ENCODE assay signal across 15 cellular contexts in the genomic region with DNA sequence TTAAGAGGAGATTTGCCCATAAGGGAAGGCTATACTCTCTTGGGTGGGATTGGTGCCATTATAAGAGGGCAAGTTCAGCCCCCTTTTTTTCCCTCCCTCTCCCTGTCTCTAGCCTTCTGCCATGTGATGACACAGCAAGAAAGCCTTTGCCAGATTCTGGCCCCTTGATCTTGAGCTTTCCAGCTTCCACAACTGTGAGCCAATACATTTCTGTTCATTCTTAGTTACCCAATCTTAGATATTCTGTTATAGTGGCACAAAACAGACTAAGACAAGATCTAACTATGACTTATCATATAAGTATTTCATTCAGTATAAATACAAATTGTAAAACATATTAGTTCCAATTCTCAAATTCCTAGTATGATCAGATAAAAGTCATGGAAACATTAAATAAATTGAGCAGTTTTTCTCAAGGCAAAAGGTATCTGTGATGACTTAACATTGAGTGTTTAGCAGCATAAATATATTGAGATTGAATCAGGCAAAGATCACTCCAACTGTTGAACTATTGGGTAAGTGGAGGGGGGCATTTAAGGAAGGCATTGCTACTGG.
A peak's percentile ranks its signal among the peaks of the same experiment; 100 is the strongest.
DNase-seq lines count a peak whose midpoint lies in the region; ATAC-seq and TF ChIP-seq lines count a peak whose summit lies in the region.
"Had no signal": no experiment of that assay in that cellular context is flagged by ENCODE, and none has a peak within 500 bp of the region (broad histone marks: within the 10 kb centered on the region; RNA-seq: fewer than 3 reads in every experiment).

No MANE protein-coding gene starts in this region.

- H3K9ac ChIP-seq in mesenchymal stem cell (ENCODE audit: low read length), result no peak overlapping the region

- H3K4me1 ChIP-seq in mesenchymal stem cell (ENCODE audit: control insufficient read depth, insufficient read depth, low read depth, low read length), result no peaks in the 10 kb centered on the region
- H3K4me1 ChIP-seq: BE2C, Caco-2 had no signal

- TF ChIP-seq CTCF in BJ (IDR thresholded peaks at IDR 0.05; ENCODE audit: insufficient read depth, low read depth, low read length) (no peak), GM10248 (IDR thresholded peaks at IDR 0.05; ENCODE audit: control extremely low read depth, extremely low read depth, low read depth, missing control alignments) (no peak)

- H2BK15ac ChIP-seq in mesenchymal stem cell (ENCODE audit: low read depth, poor library complexity, severe bottlenecking), result no peak overlapping the region

- H3K36me3 ChIP-seq in BJ (ENCODE audit: control insufficient read depth, insufficient read depth, low read length) (no peaks in the 10 kb centered on the region), MG63 (no peaks in the 10 kb centered on the region), mesenchymal stem cell (ENCODE audit: control insufficient read depth in 1 of 2, insufficient read depth in 2 of 2, low read depth in 1 of 2, low read length in 2 of 2) (no peaks in the 10 kb centered on the region)
- H3K36me3 ChIP-seq: BE2C had no signal

- no peak overlapping the region for H2BK120ac ChIP-seq in mesenchymal stem cell (ENCODE audit: low read depth, low read length)

- no peak overlapping the region for H2AK5ac ChIP-seq in mesenchymal stem cell (ENCODE audit: low read length, severe bottlenecking)

- H3K23ac ChIP-seq in mesenchymal stem cell (ENCODE audit: low read length in 2 of 2), result no peak overlapping the region

- no peak overlapping the region for H3K18ac ChIP-seq in mesenchymal stem cell (ENCODE audit: low read depth in 1 of 2, low read length in 2 of 2)

- H3K4me2 ChIP-seq in mesenchymal stem cell (ENCODE audit: low read length, poor library complexity, severe bottlenecking), result no peak overlapping the region

- H4K8ac ChIP-seq in mesenchymal stem cell (ENCODE audit: low read length), result no peak overlapping the region

- no peak overlapping the region for H3K27ac ChIP-seq in mesenchymal stem cell (ENCODE audit: low read length, poor library complexity, severe bottlenecking)
- H3K27ac ChIP-seq: C4-2B, HL-60 had no signal

- H3K9me3 ChIP-seq in MG63 (no peaks in the 10 kb centered on the region; the same call in 1 of the 2 replicates), mesenchymal stem cell (ENCODE audit: control insufficient read depth, low read length) (no peaks in the 10 kb centered on the region)
- H3K9me3 ChIP-seq: BE2C, Caco-2 had no signal

- H3K4ac ChIP-seq in mesenchymal stem cell (ENCODE audit: low read depth in 1 of 2, low read length in 2 of 2), result no peak overlapping the region

- no peak for ATAC-seq in HG03159 (IDR thresholded peaks at IDR 0.05; ENCODE audit: unreplicated experiment)
- ATAC-seq: K562 had no signal

- H2BK12ac ChIP-seq in mesenchymal stem cell (ENCODE audit: low read length in 2 of 2), result no peak overlapping the region

- no peak overlapping the region for H3K14ac ChIP-seq in mesenchymal stem cell (ENCODE audit: low read length in 2 of 2)

- H3K27me3 ChIP-seq in BJ (ENCODE audit: control insufficient read depth, insufficient read depth, low read length), result no peaks in the 10 kb centered on the region
- no peaks in the 10 kb centered on the region for H3K27me3 ChIP-seq in MG63
- H3K27me3 ChIP-seq in mesenchymal stem cell (ENCODE audit: control insufficient read depth in 1 of 2, insufficient read depth in 1 of 2, low read length in 2 of 2), result no peaks in the 10 kb centered on the region
- H3K27me3 ChIP-seq: BE2C had no signal

- no peak overlapping the region for H2BK5ac ChIP-seq in mesenchymal stem cell (ENCODE audit: low read depth, low read length, poor library complexity, severe bottlenecking)

- no peak overlapping the region for H4K91ac ChIP-seq in mesenchymal stem cell (ENCODE audit: low read length)

- POLR2A ChIA-PET in BJ (lab: Charles Lee) (no interaction called here), GM10248 (lab: Yijun Ruan, JAX) (no interaction called here)

- H2AFZ ChIP-seq in mesenchymal stem cell (ENCODE audit: low read depth, low read length), result no peak overlapping the region

- DNase-seq in BJ (ENCODE audit: low read depth) (peak; percentile 14), GM04504 (ENCODE audit: low read depth) (peak; percentile 9), MG63 (peak; percentile 63), mesenchymal stem cell (peak; percentile 8), GM10248 (ENCODE audit: extremely low spot score) (no peak), medulla oblongata (ENCODE audit: extremely low spot score) (no peak)
- DNase-seq: 8988T; BE2C; Caco-2; CD4-positive, alpha-beta T cell; H9 had no signal

- H3K4me3 ChIP-seq in BJ (ENCODE audit: low read depth, low read length), result no peak overlapping the region
- no peak overlapping the region for H3K4me3 ChIP-seq in MG63
- no peak overlapping the region for H3K4me3 ChIP-seq in mesenchymal stem cell (ENCODE audit: insufficient read depth in 1 of 2, low read depth in 1 of 2, low read length in 2 of 2)
- H3K4me3 ChIP-seq: K562 had no signal

- CTCF ChIA-PET in BJ (lab: Yijun Ruan, JAX), result interaction anchor here (1.9 kb wide), 1 partner anchor 13 kb away, joined by 12 read pairs; no protein-coding TSS in a partner anchor
- CTCF ChIA-PET in GM10248 (lab: Yijun Ruan, JAX), result interaction anchor here (0.9 kb wide), 1 partner anchor 58 kb away, joined by 4 read pairs; no protein-coding TSS in a partner anchor

- H3K79me1 ChIP-seq in mesenchymal stem cell (replicated peaks; ENCODE audit: low read length, poor library complexity, severe bottlenecking), result no peaks in the 10 kb centered on the region

Comparison
In these comparisons a context has a peak if more than half of its experiments do, and no peak if none do; other contexts are left out.
1. DNase-seq: peak in BJ (single experiment), GM04504 (single experiment), MG63 (single experiment) and mesenchymal stem cell (single experiment); none in GM10248 (single experiment) and medulla oblongata (single experiment).